Comparison of ENCODE assay signal across 3 cellular contexts in the genomic region with DNA sequence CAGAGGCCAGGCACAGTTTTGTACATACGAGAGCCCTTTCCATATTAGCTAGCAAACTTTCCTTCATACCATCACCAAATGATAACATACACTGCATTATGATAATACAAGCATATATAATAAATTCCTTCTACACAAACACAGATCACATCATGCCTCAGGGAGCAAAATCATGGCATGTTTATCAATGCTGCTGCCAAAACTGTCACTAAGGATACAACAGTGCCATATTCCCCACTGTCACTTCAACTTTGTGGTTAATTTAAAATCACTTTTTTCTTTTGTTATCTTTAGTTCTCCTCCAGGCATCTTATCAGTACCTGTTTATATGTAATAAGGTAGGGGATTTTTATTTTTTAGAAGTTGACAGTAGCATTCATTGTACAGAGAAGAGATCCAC.
"Had no signal": no experiment of that assay in that cellular context is flagged by ENCODE, and none has a peak within 500 bp of the region (broad histone marks: within the 10 kb centered on the region; RNA-seq: fewer than 3 reads in every experiment).

No MANE protein-coding gene starts in this region.

- ATAC-seq: GM12878 had no signal

- H3K4me3 ChIP-seq: GM12878 had no signal

- DNase-seq: GDM1, GF-D8 had no signal
